ENCODE assay signal across 1 cellular context in the genomic region with DNA sequence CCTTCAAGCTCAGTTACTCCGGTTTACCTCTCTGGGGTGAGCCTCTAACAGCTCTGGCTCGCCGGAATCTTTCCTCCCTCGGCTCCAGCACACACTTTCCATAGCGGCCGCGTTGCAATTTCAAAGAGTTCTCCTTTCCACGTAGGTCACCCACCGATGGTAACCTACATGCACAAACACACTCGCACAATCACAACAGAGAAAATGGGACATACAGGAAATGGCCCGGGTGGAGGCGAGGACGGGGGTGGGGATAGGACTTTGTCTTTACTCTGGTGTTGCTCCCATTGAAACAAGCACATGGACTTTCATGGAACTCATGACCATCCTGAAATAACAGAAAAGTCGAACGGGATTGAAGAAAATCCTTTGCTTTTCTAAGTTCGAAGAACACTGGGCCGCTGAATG.
TF ChIP-seq lines count a peak whose summit lies in the region.

No MANE protein-coding gene starts in this region.

TF ChIP-seq in HepG2, 621 proteins besides CTCF, POLR2A, EP300 and RAD21 (continued from another document and continues in another):
- TF ChIP-seq, protein P1, sequence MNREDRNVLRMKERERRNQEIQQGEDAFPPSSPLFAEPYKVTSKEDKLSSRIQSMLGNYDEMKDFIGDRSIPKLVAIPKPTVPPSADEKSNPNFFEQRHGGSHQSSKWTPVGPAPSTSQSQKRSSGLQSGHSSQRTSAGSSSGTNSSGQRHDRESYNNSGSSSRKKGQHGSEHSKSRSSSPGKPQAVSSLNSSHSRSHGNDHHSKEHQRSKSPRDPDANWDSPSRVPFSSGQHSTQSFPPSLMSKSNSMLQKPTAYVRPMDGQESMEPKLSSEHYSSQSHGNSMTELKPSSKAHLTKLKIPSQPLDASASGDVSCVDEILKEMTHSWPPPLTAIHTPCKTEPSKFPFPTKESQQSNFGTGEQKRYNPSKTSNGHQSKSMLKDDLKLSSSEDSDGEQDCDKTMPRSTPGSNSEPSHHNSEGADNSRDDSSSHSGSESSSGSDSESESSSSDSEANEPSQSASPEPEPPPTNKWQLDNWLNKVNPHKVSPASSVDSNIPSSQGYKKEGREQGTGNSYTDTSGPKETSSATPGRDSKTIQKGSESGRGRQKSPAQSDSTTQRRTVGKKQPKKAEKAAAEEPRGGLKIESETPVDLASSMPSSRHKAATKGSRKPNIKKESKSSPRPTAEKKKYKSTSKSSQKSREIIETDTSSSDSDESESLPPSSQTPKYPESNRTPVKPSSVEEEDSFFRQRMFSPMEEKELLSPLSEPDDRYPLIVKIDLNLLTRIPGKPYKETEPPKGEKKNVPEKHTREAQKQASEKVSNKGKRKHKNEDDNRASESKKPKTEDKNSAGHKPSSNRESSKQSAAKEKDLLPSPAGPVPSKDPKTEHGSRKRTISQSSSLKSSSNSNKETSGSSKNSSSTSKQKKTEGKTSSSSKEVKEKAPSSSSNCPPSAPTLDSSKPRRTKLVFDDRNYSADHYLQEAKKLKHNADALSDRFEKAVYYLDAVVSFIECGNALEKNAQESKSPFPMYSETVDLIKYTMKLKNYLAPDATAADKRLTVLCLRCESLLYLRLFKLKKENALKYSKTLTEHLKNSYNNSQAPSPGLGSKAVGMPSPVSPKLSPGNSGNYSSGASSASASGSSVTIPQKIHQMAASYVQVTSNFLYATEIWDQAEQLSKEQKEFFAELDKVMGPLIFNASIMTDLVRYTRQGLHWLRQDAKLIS (CRISPR knock-in tag; IDR thresholded peaks at IDR 0.05) = no peak; the same call in 1 of the 2 replicates
- no peak for TF ChIP-seq MLLT10 (CRISPR knock-in tag; IDR thresholded peaks at IDR 0.05)
- no peak for TF ChIP-seq ZMYM2 (CRISPR knock-in tag; IDR thresholded peaks at IDR 0.05)
- no peak for TF ChIP-seq PHF21A (CRISPR knock-in tag; IDR thresholded peaks at IDR 0.05)
- no peak for TF ChIP-seq ZNF747 (CRISPR knock-in tag; IDR thresholded peaks at IDR 0.05; ENCODE audit: borderline replicate concordance)
- 0 out of 2 replicates have a peak, but pooled peaks have one; percentile 36 for TF ChIP-seq ZNF644 (CRISPR knock-in tag; IDR thresholded peaks at IDR 0.05; ENCODE audit: low read depth)
- TF ChIP-seq RFXANK (CRISPR knock-in tag; IDR thresholded peaks at IDR 0.05) = no peak
- no peak for TF ChIP-seq SRF (IDR thresholded peaks at IDR 0.05; ENCODE audit: low read depth, low read length)
- TF ChIP-seq CENPT (CRISPR knock-in tag; IDR thresholded peaks at IDR 0.05; ENCODE audit: low read depth) = no peak
- TF ChIP-seq, protein P2, sequence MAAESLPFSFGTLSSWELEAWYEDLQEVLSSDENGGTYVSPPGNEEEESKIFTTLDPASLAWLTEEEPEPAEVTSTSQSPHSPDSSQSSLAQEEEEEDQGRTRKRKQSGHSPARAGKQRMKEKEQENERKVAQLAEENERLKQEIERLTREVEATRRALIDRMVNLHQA (CRISPR knock-in tag; IDR thresholded peaks at IDR 0.05) = no peak
- TF ChIP-seq, protein P3, sequence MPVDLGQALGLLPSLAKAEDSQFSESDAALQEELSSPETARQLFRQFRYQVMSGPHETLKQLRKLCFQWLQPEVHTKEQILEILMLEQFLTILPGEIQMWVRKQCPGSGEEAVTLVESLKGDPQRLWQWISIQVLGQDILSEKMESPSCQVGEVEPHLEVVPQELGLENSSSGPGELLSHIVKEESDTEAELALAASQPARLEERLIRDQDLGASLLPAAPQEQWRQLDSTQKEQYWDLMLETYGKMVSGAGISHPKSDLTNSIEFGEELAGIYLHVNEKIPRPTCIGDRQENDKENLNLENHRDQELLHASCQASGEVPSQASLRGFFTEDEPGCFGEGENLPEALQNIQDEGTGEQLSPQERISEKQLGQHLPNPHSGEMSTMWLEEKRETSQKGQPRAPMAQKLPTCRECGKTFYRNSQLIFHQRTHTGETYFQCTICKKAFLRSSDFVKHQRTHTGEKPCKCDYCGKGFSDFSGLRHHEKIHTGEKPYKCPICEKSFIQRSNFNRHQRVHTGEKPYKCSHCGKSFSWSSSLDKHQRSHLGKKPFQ (CRISPR knock-in tag; IDR thresholded peaks at IDR 0.05; ENCODE audit: insufficient replicate concordance) = no peak
- TF ChIP-seq, protein P4, sequence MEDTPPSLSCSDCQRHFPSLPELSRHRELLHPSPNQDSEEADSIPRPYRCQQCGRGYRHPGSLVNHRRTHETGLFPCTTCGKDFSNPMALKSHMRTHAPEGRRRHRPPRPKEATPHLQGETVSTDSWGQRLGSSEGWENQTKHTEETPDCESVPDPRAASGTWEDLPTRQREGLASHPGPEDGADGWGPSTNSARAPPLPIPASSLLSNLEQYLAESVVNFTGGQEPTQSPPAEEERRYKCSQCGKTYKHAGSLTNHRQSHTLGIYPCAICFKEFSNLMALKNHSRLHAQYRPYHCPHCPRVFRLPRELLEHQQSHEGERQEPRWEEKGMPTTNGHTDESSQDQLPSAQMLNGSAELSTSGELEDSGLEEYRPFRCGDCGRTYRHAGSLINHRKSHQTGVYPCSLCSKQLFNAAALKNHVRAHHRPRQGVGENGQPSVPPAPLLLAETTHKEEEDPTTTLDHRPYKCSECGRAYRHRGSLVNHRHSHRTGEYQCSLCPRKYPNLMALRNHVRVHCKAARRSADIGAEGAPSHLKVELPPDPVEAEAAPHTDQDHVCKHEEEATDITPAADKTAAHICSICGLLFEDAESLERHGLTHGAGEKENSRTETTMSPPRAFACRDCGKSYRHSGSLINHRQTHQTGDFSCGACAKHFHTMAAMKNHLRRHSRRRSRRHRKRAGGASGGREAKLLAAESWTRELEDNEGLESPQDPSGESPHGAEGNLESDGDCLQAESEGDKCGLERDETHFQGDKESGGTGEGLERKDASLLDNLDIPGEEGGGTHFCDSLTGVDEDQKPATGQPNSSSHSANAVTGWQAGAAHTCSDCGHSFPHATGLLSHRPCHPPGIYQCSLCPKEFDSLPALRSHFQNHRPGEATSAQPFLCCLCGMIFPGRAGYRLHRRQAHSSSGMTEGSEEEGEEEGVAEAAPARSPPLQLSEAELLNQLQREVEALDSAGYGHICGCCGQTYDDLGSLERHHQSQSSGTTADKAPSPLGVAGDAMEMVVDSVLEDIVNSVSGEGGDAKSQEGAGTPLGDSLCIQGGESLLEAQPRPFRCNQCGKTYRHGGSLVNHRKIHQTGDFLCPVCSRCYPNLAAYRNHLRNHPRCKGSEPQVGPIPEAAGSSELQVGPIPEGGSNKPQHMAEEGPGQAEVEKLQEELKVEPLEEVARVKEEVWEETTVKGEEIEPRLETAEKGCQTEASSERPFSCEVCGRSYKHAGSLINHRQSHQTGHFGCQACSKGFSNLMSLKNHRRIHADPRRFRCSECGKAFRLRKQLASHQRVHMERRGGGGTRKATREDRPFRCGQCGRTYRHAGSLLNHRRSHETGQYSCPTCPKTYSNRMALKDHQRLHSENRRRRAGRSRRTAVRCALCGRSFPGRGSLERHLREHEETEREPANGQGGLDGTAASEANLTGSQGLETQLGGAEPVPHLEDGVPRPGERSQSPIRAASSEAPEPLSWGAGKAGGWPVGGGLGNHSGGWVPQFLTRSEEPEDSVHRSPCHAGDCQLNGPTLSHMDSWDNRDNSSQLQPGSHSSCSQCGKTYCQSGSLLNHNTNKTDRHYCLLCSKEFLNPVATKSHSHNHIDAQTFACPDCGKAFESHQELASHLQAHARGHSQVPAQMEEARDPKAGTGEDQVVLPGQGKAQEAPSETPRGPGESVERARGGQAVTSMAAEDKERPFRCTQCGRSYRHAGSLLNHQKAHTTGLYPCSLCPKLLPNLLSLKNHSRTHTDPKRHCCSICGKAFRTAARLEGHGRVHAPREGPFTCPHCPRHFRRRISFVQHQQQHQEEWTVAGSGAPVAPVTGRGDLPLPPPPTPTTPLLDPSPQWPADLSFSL (CRISPR knock-in tag; IDR thresholded peaks at IDR 0.05) = peak; percentile 82
- TF ChIP-seq, protein P5, sequence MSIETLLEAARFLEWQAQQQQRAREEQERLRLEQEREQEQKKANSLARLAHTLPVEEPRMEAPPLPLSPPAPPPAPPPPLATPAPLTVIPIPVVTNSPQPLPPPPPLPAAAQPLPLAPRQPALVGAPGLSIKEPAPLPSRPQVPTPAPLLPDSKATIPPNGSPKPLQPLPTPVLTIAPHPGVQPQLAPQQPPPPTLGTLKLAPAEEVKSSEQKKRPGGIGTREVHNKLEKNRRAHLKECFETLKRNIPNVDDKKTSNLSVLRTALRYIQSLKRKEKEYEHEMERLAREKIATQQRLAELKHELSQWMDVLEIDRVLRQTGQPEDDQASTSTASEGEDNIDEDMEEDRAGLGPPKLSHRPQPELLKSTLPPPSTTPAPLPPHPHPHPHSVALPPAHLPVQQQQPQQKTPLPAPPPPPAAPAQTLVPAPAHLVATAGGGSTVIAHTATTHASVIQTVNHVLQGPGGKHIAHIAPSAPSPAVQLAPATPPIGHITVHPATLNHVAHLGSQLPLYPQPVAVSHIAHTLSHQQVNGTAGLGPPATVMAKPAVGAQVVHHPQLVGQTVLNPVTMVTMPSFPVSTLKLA (IDR thresholded peaks at IDR 0.05) = no peak
- TF ChIP-seq HNF4G (IDR thresholded peaks at IDR 0.05; ENCODE audit: borderline replicate concordance, low read depth, low read length) = peak; percentile 41; the same call in 1 of the 2 replicates
- no peak for TF ChIP-seq HNF4G (CRISPR knock-in tag; IDR thresholded peaks at IDR 0.05; ENCODE audit: borderline replicate concordance, low read depth)
- no peak; the same call in 1 of the 2 replicates for TF ChIP-seq KMT2A (CRISPR knock-in tag; IDR thresholded peaks at IDR 0.05)
- no peak for TF ChIP-seq PPARG (CRISPR knock-in tag; conservative IDR thresholded peaks at IDR 0.05)
- TF ChIP-seq ZNF335 (CRISPR knock-in tag; IDR thresholded peaks at IDR 0.05) = 0 out of 2 replicates have a peak, but pooled peaks have one; percentile 21
- TF ChIP-seq ZFP37 (CRISPR knock-in tag; IDR thresholded peaks at IDR 0.05; ENCODE audit: borderline replicate concordance) = no peak
- no peak for TF ChIP-seq JDP2 (CRISPR knock-in tag; IDR thresholded peaks at IDR 0.05; ENCODE audit: borderline replicate concordance)
- TF ChIP-seq, protein P6, sequence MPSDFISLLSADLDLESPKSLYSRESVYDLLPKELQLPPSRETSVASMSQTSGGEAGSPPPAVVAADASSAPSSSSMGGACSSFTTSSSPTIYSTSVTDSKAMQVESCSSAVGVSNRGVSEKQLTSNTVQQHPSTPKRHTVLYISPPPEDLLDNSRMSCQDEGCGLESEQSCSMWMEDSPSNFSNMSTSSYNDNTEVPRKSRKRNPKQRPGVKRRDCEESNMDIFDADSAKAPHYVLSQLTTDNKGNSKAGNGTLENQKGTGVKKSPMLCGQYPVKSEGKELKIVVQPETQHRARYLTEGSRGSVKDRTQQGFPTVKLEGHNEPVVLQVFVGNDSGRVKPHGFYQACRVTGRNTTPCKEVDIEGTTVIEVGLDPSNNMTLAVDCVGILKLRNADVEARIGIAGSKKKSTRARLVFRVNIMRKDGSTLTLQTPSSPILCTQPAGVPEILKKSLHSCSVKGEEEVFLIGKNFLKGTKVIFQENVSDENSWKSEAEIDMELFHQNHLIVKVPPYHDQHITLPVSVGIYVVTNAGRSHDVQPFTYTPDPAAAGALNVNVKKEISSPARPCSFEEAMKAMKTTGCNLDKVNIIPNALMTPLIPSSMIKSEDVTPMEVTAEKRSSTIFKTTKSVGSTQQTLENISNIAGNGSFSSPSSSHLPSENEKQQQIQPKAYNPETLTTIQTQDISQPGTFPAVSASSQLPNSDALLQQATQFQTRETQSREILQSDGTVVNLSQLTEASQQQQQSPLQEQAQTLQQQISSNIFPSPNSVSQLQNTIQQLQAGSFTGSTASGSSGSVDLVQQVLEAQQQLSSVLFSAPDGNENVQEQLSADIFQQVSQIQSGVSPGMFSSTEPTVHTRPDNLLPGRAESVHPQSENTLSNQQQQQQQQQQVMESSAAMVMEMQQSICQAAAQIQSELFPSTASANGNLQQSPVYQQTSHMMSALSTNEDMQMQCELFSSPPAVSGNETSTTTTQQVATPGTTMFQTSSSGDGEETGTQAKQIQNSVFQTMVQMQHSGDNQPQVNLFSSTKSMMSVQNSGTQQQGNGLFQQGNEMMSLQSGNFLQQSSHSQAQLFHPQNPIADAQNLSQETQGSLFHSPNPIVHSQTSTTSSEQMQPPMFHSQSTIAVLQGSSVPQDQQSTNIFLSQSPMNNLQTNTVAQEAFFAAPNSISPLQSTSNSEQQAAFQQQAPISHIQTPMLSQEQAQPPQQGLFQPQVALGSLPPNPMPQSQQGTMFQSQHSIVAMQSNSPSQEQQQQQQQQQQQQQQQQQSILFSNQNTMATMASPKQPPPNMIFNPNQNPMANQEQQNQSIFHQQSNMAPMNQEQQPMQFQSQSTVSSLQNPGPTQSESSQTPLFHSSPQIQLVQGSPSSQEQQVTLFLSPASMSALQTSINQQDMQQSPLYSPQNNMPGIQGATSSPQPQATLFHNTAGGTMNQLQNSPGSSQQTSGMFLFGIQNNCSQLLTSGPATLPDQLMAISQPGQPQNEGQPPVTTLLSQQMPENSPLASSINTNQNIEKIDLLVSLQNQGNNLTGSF (CRISPR knock-in tag; IDR thresholded peaks at IDR 0.05) = no peak
- no peak for TF ChIP-seq PHF5A (CRISPR knock-in tag; IDR thresholded peaks at IDR 0.05; ENCODE audit: low read depth, unreplicated experiment)
- TF ChIP-seq SOX6 (IDR thresholded peaks at IDR 0.05) = no peak
- peak; percentile 38; the same call in 1 of the 2 replicates for TF ChIP-seq SOX6 (CRISPR knock-in tag; IDR thresholded peaks at IDR 0.05)
- no peak for TF ChIP-seq IRX3 (CRISPR knock-in tag; IDR thresholded peaks at IDR 0.05; ENCODE audit: borderline replicate concordance, low read depth)
- 0 out of 2 replicates have a peak, but pooled peaks have one; percentile 18 for TF ChIP-seq ZNF546 (CRISPR knock-in tag; conservative IDR thresholded peaks at IDR 0.05)
- TF ChIP-seq, protein P7, sequence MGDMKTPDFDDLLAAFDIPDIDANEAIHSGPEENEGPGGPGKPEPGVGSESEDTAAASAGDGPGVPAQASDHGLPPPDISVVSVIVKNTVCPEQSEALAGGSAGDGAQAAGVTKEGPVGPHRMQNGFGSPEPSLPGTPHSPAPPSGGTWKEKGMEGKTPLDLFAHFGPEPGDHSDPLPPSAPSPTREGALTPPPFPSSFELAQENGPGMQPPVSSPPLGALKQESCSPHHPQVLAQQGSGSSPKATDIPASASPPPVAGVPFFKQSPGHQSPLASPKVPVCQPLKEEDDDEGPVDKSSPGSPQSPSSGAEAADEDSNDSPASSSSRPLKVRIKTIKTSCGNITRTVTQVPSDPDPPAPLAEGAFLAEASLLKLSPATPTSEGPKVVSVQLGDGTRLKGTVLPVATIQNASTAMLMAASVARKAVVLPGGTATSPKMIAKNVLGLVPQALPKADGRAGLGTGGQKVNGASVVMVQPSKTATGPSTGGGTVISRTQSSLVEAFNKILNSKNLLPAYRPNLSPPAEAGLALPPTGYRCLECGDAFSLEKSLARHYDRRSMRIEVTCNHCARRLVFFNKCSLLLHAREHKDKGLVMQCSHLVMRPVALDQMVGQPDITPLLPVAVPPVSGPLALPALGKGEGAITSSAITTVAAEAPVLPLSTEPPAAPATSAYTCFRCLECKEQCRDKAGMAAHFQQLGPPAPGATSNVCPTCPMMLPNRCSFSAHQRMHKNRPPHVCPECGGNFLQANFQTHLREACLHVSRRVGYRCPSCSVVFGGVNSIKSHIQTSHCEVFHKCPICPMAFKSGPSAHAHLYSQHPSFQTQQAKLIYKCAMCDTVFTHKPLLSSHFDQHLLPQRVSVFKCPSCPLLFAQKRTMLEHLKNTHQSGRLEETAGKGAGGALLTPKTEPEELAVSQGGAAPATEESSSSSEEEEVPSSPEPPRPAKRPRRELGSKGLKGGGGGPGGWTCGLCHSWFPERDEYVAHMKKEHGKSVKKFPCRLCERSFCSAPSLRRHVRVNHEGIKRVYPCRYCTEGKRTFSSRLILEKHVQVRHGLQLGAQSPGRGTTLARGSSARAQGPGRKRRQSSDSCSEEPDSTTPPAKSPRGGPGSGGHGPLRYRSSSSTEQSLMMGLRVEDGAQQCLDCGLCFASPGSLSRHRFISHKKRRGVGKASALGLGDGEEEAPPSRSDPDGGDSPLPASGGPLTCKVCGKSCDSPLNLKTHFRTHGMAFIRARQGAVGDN (CRISPR knock-in tag; IDR thresholded peaks at IDR 0.05) = no peak
- peak; percentile 31; the same call in 1 of the 2 replicates for TF ChIP-seq ETV5 (CRISPR knock-in tag; IDR thresholded peaks at IDR 0.05; ENCODE audit: borderline replicate concordance)
- no peak for TF ChIP-seq ZNF879 (CRISPR knock-in tag; IDR thresholded peaks at IDR 0.05)
- no peak for TF ChIP-seq ZBTB38 (CRISPR knock-in tag; IDR thresholded peaks at IDR 0.05)
- no peak for TF ChIP-seq STAG1 (CRISPR knock-in tag; IDR thresholded peaks at IDR 0.05)
- TF ChIP-seq ZNF841 (CRISPR knock-in tag; IDR thresholded peaks at IDR 0.05; ENCODE audit: borderline replicate concordance) = no peak
